In genomic region chr2:113876503-113877387, GRCh38 we compare ENCODE assay signal across 7 cellular contexts. TPM values are rescaled to one million over a fixed set of nuclear protein-coding genes. Genes with fewer than 3 reads are reported as not detected.
DNase-seq lines count a peak whose midpoint lies in the region; ATAC-seq lines count a peak whose summit lies in the region.

No MANE protein-coding gene starts in this region.

- peak overlapping the region; percentile 53 for H3K27ac ChIP-seq in epithelial cell of prostate

- H3K4me1 Mint-ChIP-seq in activated CD4-positive, alpha-beta T cell treated with anti-CD3 and anti-CD28 coated beads, Interleukin-2, amount 10 ng/mL, durations not matched to agents 7 days and 5 days: peaks cover 69% of the 10 kb centered on the region

- POLR2A ChIA-PET in activated CD4-positive, alpha-beta T cell treated with anti-CD3 and anti-CD28 coated beads, Interleukin-2, amount 10 ng/mL, durations not matched to agents 7 days and 5 days (lab: Charles Lee): interaction anchor here (0.7 to 1.1 kb wide), 3 partner anchors 10 to 85 kb away, joined by 3 to 4 read pairs (median 4); partner anchors contain the start of gene ACTR3

- CTCF ChIA-PET in activated CD4-positive, alpha-beta T cell treated with anti-CD3 and anti-CD28 coated beads, Interleukin-2, amount 10 ng/mL, durations not matched to agents 7 days and 5 days (lab: Charles Lee): interaction anchor here (0.6 to 4.5 kb wide), 8 partner anchors 10 to 272 kb away, joined by 3 to 20 read pairs (median 4); partner anchors contain the start of gene ACTR3

- peak overlapping the region; percentile 86 for H3K27ac Mint-ChIP-seq in activated CD4-positive, alpha-beta T cell treated with anti-CD3 and anti-CD28 coated beads, Interleukin-2, amount 10 ng/mL, durations not matched to agents 7 days and 5 days

- H3K4me3 Mint-ChIP-seq in activated CD4-positive, alpha-beta T cell treated with anti-CD3 and anti-CD28 coated beads, Interleukin-2, amount 10 ng/mL, durations not matched to agents 7 days and 5 days: peak overlapping the region; percentile 30

- no peaks in the 10 kb centered on the region for H3K9me3 Mint-ChIP-seq in activated CD4-positive, alpha-beta T cell treated with anti-CD3 and anti-CD28 coated beads, Interleukin-2, amount 10 ng/mL, durations not matched to agents 7 days and 5 days

- peaks cover 43% of the 10 kb centered on the region for H3K36me3 Mint-ChIP-seq in activated CD4-positive, alpha-beta T cell treated with anti-CD3 and anti-CD28 coated beads, Interleukin-2, amount 10 ng/mL, durations not matched to agents 7 days and 5 days (ENCODE audit: low read depth)

- no peaks in the 10 kb centered on the region for H3K27me3 Mint-ChIP-seq in activated CD4-positive, alpha-beta T cell treated with anti-CD3 and anti-CD28 coated beads, Interleukin-2, amount 10 ng/mL, durations not matched to agents 7 days and 5 days

- ATAC-seq in GM21825 (IDR thresholded peaks at IDR 0.05; ENCODE audit: unreplicated experiment): no peak

- DNase-seq in NCI-H2081 (lab: John Stamatoyannopoulos, UW) (peak; percentile 91 to 96), epithelial cell of prostate (ENCODE audit: low read depth, low spot score) (peak; percentile 72), NCI-H82 (lab: John Stamatoyannopoulos, UW) (no peak), NAMALWA (ENCODE audit: low spot score) (no peak)
- peak; percentile 88 for DNase-seq in activated CD4-positive, alpha-beta T cell treated with anti-CD3 and anti-CD28 coated beads, Interleukin-2, amount 10 ng/mL, durations not matched to agents 7 days and 5 days
- peak; percentile 19 to 51 (median 23) for DNase-seq in stimulated activated CD4-positive, alpha-beta T cell treated with anti-CD3 and anti-CD28 coated beads, TNF-alpha, amount 100 ng/mL, for 1 hour (ENCODE audit: low read depth in 3 of 3, low spot score in 1 of 3)

RNA-seq across cellular contexts. Expression of gene ACTR3, which starts 13.1 kb away (rescaled TPM):
- 100 to 1,000 TPM; 600 to 633 TPM for total RNA-seq in activated CD4-positive, alpha-beta T cell treated with anti-CD3 and anti-CD28 coated beads, Interleukin-2, amount 10 ng/mL, durations not matched to agents 7 days and 5 days

Comparison
In these comparisons a context has a peak if more than half of its experiments do, and no peak if none do; other contexts are left out.
1. DNase-seq: peak in NCI-H2081 (2 of 2), activated CD4-positive, alpha-beta T cell treated with anti-CD3 and anti-CD28 coated beads, Interleukin-2, amount 10 ng/mL, durations not matched to agents 7 days and 5 days (single experiment), epithelial cell of prostate (single experiment) and stimulated activated CD4-positive, alpha-beta T cell treated with anti-CD3 and anti-CD28 coated beads, TNF-alpha, amount 100 ng/mL, for 1 hour (3 of 3); none in NCI-H82 (single experiment) and NAMALWA (single experiment).